In the genomic region with DNA sequence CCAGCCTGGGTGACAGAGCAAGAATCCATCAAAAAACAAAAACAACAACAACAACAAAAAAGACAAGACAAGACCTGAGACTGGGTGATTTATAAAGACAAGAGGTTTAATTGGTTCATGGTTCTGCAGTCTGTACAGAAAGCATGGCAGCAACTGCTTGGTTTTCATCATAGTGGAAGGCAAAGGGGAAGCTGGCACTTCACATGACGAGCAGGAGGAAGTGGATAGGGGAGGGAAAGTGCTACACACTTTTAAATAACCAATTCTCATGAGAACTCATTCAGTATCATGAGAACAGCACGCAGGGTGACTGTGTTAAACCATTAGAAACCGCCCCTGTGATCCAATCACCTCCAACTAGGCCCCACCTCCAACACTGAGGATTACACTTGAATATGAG, we compare ENCODE assay signal across 19 cellular contexts.
"Had no signal": no experiment of that assay in that cellular context is flagged by ENCODE, and none has a peak within 500 bp of the region (broad histone marks: within the 10 kb centered on the region; RNA-seq: fewer than 3 reads in every experiment).

No MANE protein-coding gene starts in this region.

- H3K4me1 Mint-ChIP-seq: activated CD4-positive, alpha-beta T cell treated with anti-CD3 and anti-CD28 coated beads, Interleukin-2, amount 10 ng/mL, durations not matched to agents 7 days and 5 days; activated naive CD4-positive, alpha-beta T cell treated with anti-CD3 and anti-CD28 coated beads, Interleukin-2, amount 10 ng/mL, durations not matched to agents 7 days and 5 days; memory B cell; naive thymus-derived CD4-positive, alpha-beta T cell; stimulated activated memory B cell treated with anti-CD40 and anti-IgM and Interleukin-4, amounts not matched to agents 10 μg/mL and 1 μg/mL and 100 μg/mL, for 72 hours had no signal

- H3K9me3 Mint-ChIP-seq: activated CD4-positive, alpha-beta T cell treated with anti-CD3 and anti-CD28 coated beads, Interleukin-2, amount 10 ng/mL, durations not matched to agents 7 days and 5 days; activated naive CD4-positive, alpha-beta T cell treated with anti-CD3 and anti-CD28 coated beads, Interleukin-2, amount 10 ng/mL, durations not matched to agents 7 days and 5 days; activated T-cell treated with anti-CD3 and anti-CD28 coated beads, Interleukin-2, amount 50 U/mL, for 24 hours; memory B cell; stimulated activated memory B cell treated with anti-CD40 and anti-IgM and Interleukin-4, amounts not matched to agents 10 μg/mL and 1 μg/mL and 100 μg/mL, for 72 hours; type B pancreatic cell had no signal

- H3K27me3 Mint-ChIP-seq: activated naive CD4-positive, alpha-beta T cell treated with anti-CD3 and anti-CD28 coated beads, Interleukin-2, amount 10 ng/mL, durations not matched to agents 7 days and 5 days had no signal

- H3K27ac ChIP-seq: brain microvascular endothelial cell, colonic mucosa, foreskin keratinocyte, hepatocyte, sigmoid colon, spleen, testis had no signal

- H3K27ac Mint-ChIP-seq: activated CD4-positive, alpha-beta T cell treated with anti-CD3 and anti-CD28 coated beads, Interleukin-2, amount 10 ng/mL, durations not matched to agents 7 days and 5 days; activated CD8-positive, alpha-beta T cell treated with anti-CD3 and anti-CD28 coated beads, Interleukin-2, amount 10 ng/mL, durations not matched to agents 7 days and 5 days; activated naive CD4-positive, alpha-beta T cell treated with anti-CD3 and anti-CD28 coated beads, Interleukin-2, amount 10 ng/mL, durations not matched to agents 7 days and 5 days; activated T-cell treated with anti-CD3 and anti-CD28 coated beads, Interleukin-2, amount 50 U/mL, for 24 hours; memory B cell; stimulated activated memory B cell treated with anti-CD40 and anti-IgM and Interleukin-4, amounts not matched to agents 10 μg/mL and 1 μg/mL and 100 μg/mL, for 72 hours; type B pancreatic cell had no signal

- H3K36me3 Mint-ChIP-seq: activated naive CD4-positive, alpha-beta T cell treated with anti-CD3 and anti-CD28 coated beads, Interleukin-2, amount 10 ng/mL, durations not matched to agents 7 days and 5 days; stimulated activated memory B cell treated with anti-CD40 and anti-IgM and Interleukin-4, amounts not matched to agents 10 μg/mL and 1 μg/mL and 100 μg/mL, for 72 hours; type B pancreatic cell had no signal

- H3K4me3 ChIP-seq: colonic mucosa, hepatocyte, sigmoid colon, spleen, testis had no signal

- H3K36me3 ChIP-seq: brain microvascular endothelial cell, colonic mucosa, sigmoid colon, spleen had no signal

- H3K4me1 ChIP-seq: colonic mucosa, foreskin keratinocyte, sigmoid colon, spleen, testis had no signal

- H3K4me3 Mint-ChIP-seq: activated CD4-positive, alpha-beta T cell treated with anti-CD3 and anti-CD28 coated beads, Interleukin-2, amount 10 ng/mL, durations not matched to agents 7 days and 5 days; activated CD8-positive, alpha-beta T cell treated with anti-CD3 and anti-CD28 coated beads, Interleukin-2, amount 10 ng/mL, durations not matched to agents 7 days and 5 days; activated naive CD4-positive, alpha-beta T cell treated with anti-CD3 and anti-CD28 coated beads, Interleukin-2, amount 10 ng/mL, durations not matched to agents 7 days and 5 days; activated T-cell treated with anti-CD3 and anti-CD28 coated beads, Interleukin-2, amount 50 U/mL, for 24 hours; memory B cell; naive thymus-derived CD4-positive, alpha-beta T cell; stimulated activated memory B cell treated with anti-CD40 and anti-IgM and Interleukin-4, amounts not matched to agents 10 μg/mL and 1 μg/mL and 100 μg/mL, for 72 hours; type B pancreatic cell had no signal

- DNase-seq: activated CD4-positive, alpha-beta T cell treated with anti-CD3 and anti-CD28 coated beads, Interleukin-2, amount 10 ng/mL, durations not matched to agents 7 days and 5 days; activated CD8-positive, alpha-beta T cell treated with anti-CD3 and anti-CD28 coated beads, Interleukin-2, amount 10 ng/mL, durations not matched to agents 7 days and 5 days; activated naive CD4-positive, alpha-beta T cell treated with anti-CD3 and anti-CD28 coated beads, Interleukin-2, amount 10 ng/mL, durations not matched to agents 7 days and 5 days; activated T-cell treated with anti-CD3 and anti-CD28 coated beads, Interleukin-2, amount 50 U/mL, for 24 hours; aorta; brain microvascular endothelial cell; central memory CD4-positive, alpha-beta T cell; colonic mucosa; foreskin keratinocyte; naive thymus-derived CD4-positive, alpha-beta T cell; posterior cingulate gyrus; sigmoid colon; spleen; stimulated activated CD4-positive, alpha-beta T cell treated with anti-CD3 and anti-CD28 coated beads, Interleukin-4, amount 100 ng/mL, for 4 hours; testis had no signal

- H3K27me3 ChIP-seq: brain microvascular endothelial cell, colonic mucosa, hepatocyte, sigmoid colon, testis had no signal

- H3K9me3 ChIP-seq: colonic mucosa, sigmoid colon, spleen, testis had no signal
